Comparison of ENCODE assay signal across 8 cellular contexts in genomic region chr12:100128509-100128908, GRCh38. TPM values are rescaled to one million over a fixed set of nuclear protein-coding genes. Genes with fewer than 3 reads are reported as not detected.
DNase-seq lines count a peak whose midpoint lies in the region; ATAC-seq lines count a peak whose summit lies in the region.

No MANE protein-coding gene starts in this region.

- peaks cover 4% of the 10 kb centered on the region; the same call in 1 of the 2 replicates for H4K20me1 ChIP-seq in Karpas-422 (ENCODE audit: insufficient read depth, low read depth, low read length)

- peak overlapping the region in 2 of 3 donors; percentile 55 to 63 for H3K27ac Mint-ChIP-seq in CD4-positive, CD25-positive, alpha-beta regulatory T cell
- no peak overlapping the region for H3K27ac Mint-ChIP-seq in activated T-helper 2 cell treated with anti-CD3 and anti-CD28 coated beads, Interferon-gamma antibody, Interleukin-2, Interleukin-4, amounts not matched to agents 10 μg/mL and 5 μg/mL and 100 μg/mL, durations not matched to agents 14 hours and 24 hours and 36 hours

- H3K4me2 ChIP-seq in Karpas-422 (ENCODE audit: low read depth, low read length, poor library complexity, severe bottlenecking) = no peak overlapping the region

- no peak for ATAC-seq in CD4-positive, CD25-positive, alpha-beta regulatory T cell (ENCODE audit: low read depth in 2 of 2)
- ATAC-seq in HG02938 (IDR thresholded peaks at IDR 0.05; ENCODE audit: unreplicated experiment) = no peak

- H3K9ac ChIP-seq in Karpas-422 (ENCODE audit: low read length) = no peak overlapping the region

- no peaks in the 10 kb centered on the region for H3K27me3 ChIP-seq in CD4-positive, CD25-positive, alpha-beta regulatory T cell (ENCODE audit: control insufficient read depth, insufficient read depth, low read length)
- H3K27me3 ChIP-seq in Karpas-422 (ENCODE audit: low read length) = no peaks in the 10 kb centered on the region

- H3K27ac ChIP-seq in CD4-positive, CD25-positive, alpha-beta regulatory T cell (ENCODE audit: insufficient read depth, low read length, poor library complexity, severe bottlenecking) = no peak overlapping the region
- no peak overlapping the region for H3K27ac ChIP-seq in Karpas-422 (ENCODE audit: low read length)

- H3K36me3 Mint-ChIP-seq in CD4-positive, CD25-positive, alpha-beta regulatory T cell = peaks cover 4% of the 10 kb centered on the region
- H3K36me3 Mint-ChIP-seq in activated T-helper 2 cell treated with anti-CD3 and anti-CD28 coated beads, Interferon-gamma antibody, Interleukin-2, Interleukin-4, amounts not matched to agents 10 μg/mL and 5 μg/mL and 100 μg/mL, durations not matched to agents 14 hours and 24 hours and 36 hours (ENCODE audit: low read depth) = peaks cover 29% of the 10 kb centered on the region

- intact Hi-C loops in activated T-helper 2 cell treated with anti-CD3 and anti-CD28 coated beads, Interferon-gamma antibody, Interleukin-2, Interleukin-4, amounts not matched to agents 10 μg/mL and 5 μg/mL and 100 μg/mL, durations not matched to agents 14 hours and 24 hours and 36 hours (cut with micrococcal nuclease) = no loop called here

- peaks cover 14% of the 10 kb centered on the region for H3K4me1 ChIP-seq in CD4-positive, CD25-positive, alpha-beta regulatory T cell (ENCODE audit: control insufficient read depth, insufficient read depth, low read length, poor library complexity, severe bottlenecking)
- H3K4me1 ChIP-seq in Karpas-422 (ENCODE audit: low read length) = peaks cover 11% of the 10 kb centered on the region

- H3K4me1 Mint-ChIP-seq in CD4-positive, CD25-positive, alpha-beta regulatory T cell = peaks cover 20 to 44% (median 32%) of the 10 kb centered on the region in 4 donors
- H3K4me1 Mint-ChIP-seq in activated T-helper 2 cell treated with anti-CD3 and anti-CD28 coated beads, Interferon-gamma antibody, Interleukin-2, Interleukin-4, amounts not matched to agents 10 μg/mL and 5 μg/mL and 100 μg/mL, durations not matched to agents 14 hours and 24 hours and 36 hours (ENCODE audit: low read depth) = peaks cover 34% of the 10 kb centered on the region

- H3K27me3 Mint-ChIP-seq in CD4-positive, CD25-positive, alpha-beta regulatory T cell = no peaks in the 10 kb centered on the region
- H3K27me3 Mint-ChIP-seq in activated T-helper 2 cell treated with anti-CD3 and anti-CD28 coated beads, Interferon-gamma antibody, Interleukin-2, Interleukin-4, amounts not matched to agents 10 μg/mL and 5 μg/mL and 100 μg/mL, durations not matched to agents 14 hours and 24 hours and 36 hours (ENCODE audit: low read depth) = no peaks in the 10 kb centered on the region

- DNase-seq in CD4-positive, CD25-positive, alpha-beta regulatory T cell = no peak
- DNase-seq in HuH-7 (ENCODE audit: low spot score) = peak; percentile 51
- no peak for DNase-seq in activated T-helper 2 cell treated with anti-CD3 and anti-CD28 coated beads, Interferon-gamma antibody, Interleukin-2, Interleukin-4, amounts not matched to agents 10 μg/mL and 5 μg/mL and 100 μg/mL, durations not matched to agents 14 hours and 24 hours and 36 hours (ENCODE audit: low spot score)
- peak; percentile 58 for DNase-seq in iPS-NIHi7 (ENCODE audit: extremely low spot score)
- no peak for DNase-seq in effector CD8-positive, alpha-beta T cell (lab: John Stamatoyannopoulos, UW)
- no peak for DNase-seq in NK-92 treated with Interleukin-12 subunit alpha and Interleukin-12 subunit beta, amount 100 ng/mL, for 24 hours (lab: John Stamatoyannopoulos, UW)
- no peak for DNase-seq in Karpas-422

- no peaks in the 10 kb centered on the region for H3K36me3 ChIP-seq in CD4-positive, CD25-positive, alpha-beta regulatory T cell (ENCODE audit: control insufficient read depth, insufficient read depth, low read length)
- H3K36me3 ChIP-seq in Karpas-422 (ENCODE audit: insufficient read depth, low read length) = no peaks in the 10 kb centered on the region

- no peak overlapping the region for H2AFZ ChIP-seq in Karpas-422 (ENCODE audit: low read length)

- H3K9me2 ChIP-seq in Karpas-422 (replicated peaks; ENCODE audit: insufficient read depth, low read length) = no peaks in the 10 kb centered on the region

- H3K9me3 Mint-ChIP-seq in CD4-positive, CD25-positive, alpha-beta regulatory T cell = peaks cover 0 to 4% (median 0%) of the 10 kb centered on the region in 7 donors
- H3K9me3 Mint-ChIP-seq in activated T-helper 2 cell treated with anti-CD3 and anti-CD28 coated beads, Interferon-gamma antibody, Interleukin-2, Interleukin-4, amounts not matched to agents 10 μg/mL and 5 μg/mL and 100 μg/mL, durations not matched to agents 14 hours and 24 hours and 36 hours = peaks cover 6% of the 10 kb centered on the region

- no peak overlapping the region for H3K4me3 ChIP-seq in CD4-positive, CD25-positive, alpha-beta regulatory T cell (ENCODE audit: low read depth, low read length)
- no peak overlapping the region for H3K4me3 ChIP-seq in Karpas-422 (ENCODE audit: low read length)

- H3K79me2 ChIP-seq in Karpas-422 (ENCODE audit: low read length) = peaks cover 45% of the 10 kb centered on the region

- H3K4me3 Mint-ChIP-seq in CD4-positive, CD25-positive, alpha-beta regulatory T cell = peak overlapping the region in 2 of 4 donors; percentile 9 to 41
- H3K4me3 Mint-ChIP-seq in activated T-helper 2 cell treated with anti-CD3 and anti-CD28 coated beads, Interferon-gamma antibody, Interleukin-2, Interleukin-4, amounts not matched to agents 10 μg/mL and 5 μg/mL and 100 μg/mL, durations not matched to agents 14 hours and 24 hours and 36 hours (ENCODE audit: low read depth) = peak overlapping the region; percentile 38

- H3K9me3 ChIP-seq in CD4-positive, CD25-positive, alpha-beta regulatory T cell (ENCODE audit: control insufficient read depth in 2 of 2, low read length in 2 of 2) = no peaks in the 10 kb centered on the region
- no peaks in the 10 kb centered on the region for H3K9me3 ChIP-seq in Karpas-422 (ENCODE audit: low read length)

RNA-seq across cellular contexts. Expression of gene BLTP3B, which starts 14.2 kb away (rescaled TPM):
- 26.5 TPM for total RNA-seq in CD4-positive, CD25-positive, alpha-beta regulatory T cell
- polyA plus RNA-seq in CD4-positive, CD25-positive, alpha-beta regulatory T cell = 10 to 100 TPM; 12.1 to 17.9 (median 16.4) TPM
- total RNA-seq in activated T-helper 2 cell treated with anti-CD3 and anti-CD28 coated beads, Interferon-gamma antibody, Interleukin-2, Interleukin-4, amounts not matched to agents 10 μg/mL and 5 μg/mL and 100 μg/mL, durations not matched to agents 14 hours and 24 hours and 36 hours = 69.0 and 73.2 TPM in 2 replicates
- 14.1 and 17.3 TPM in 2 replicates for total RNA-seq in Karpas-422 (2014; rRNA removed; shearing (Covaris generic); ENCODE audit: low replicate concordance)

Comparison
In these comparisons a context has a peak if more than half of its experiments do, and no peak if none do; other contexts are left out.
1. DNase-seq: peak in HuH-7 (single experiment) and iPS-NIHi7 (single experiment); none in CD4-positive, CD25-positive, alpha-beta regulatory T cell (0 of 3), activated T-helper 2 cell treated with anti-CD3 and anti-CD28 coated beads, Interferon-gamma antibody, Interleukin-2, Interleukin-4, amounts not matched to agents 10 μg/mL and 5 μg/mL and 100 μg/mL, durations not matched to agents 14 hours and 24 hours and 36 hours (single experiment), effector CD8-positive, alpha-beta T cell (single experiment), NK-92 treated with Interleukin-12 subunit alpha and Interleukin-12 subunit beta, amount 100 ng/mL, for 24 hours (single experiment) and Karpas-422 (single experiment).